Comparison of ENCODE assay signal across 25 cellular contexts in the genomic region with DNA sequence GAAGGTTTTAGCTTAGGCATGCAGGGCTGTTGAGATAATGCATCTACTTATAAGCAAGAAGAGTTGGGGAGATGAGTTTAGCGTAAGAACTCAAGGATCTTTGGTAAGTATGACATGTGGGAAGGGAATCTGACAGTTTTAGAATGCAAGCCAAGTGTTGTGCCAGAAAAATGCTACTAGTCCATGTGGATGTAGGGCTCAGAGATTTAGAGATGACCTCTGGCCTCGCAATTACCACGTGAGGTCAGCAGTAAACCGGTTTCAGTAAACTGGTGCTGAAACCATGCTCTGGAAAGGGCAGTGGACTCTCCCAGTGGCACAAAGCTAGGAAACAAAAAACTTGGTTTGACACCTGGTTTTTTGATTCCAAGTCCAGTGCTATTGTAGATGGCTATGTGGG. TPM values are rescaled to one million over a fixed set of nuclear protein-coding genes. Genes with fewer than 3 reads are reported as not detected.
"Had no signal": no experiment of that assay in that cellular context is flagged by ENCODE, and none has a peak within 500 bp of the region (broad histone marks: within the 10 kb centered on the region; RNA-seq: fewer than 3 reads in every experiment).

No MANE protein-coding gene starts in this region.

- DNase-seq: effector memory CD8-positive, alpha-beta T cell; esophagus squamous epithelium; foreskin keratinocyte; head of caudate nucleus; kidney glomerular epithelial cell; lower lobe of right lung; natural killer cell; ovary; stimulated activated CD4-positive, alpha-beta T cell treated with anti-CD3 and anti-CD28 coated beads, Interleukin-2, amount 100 ng/mL, for 48 hours; stimulated activated naive CD4-positive, alpha-beta T cell treated with Interleukin-2 at 50 U/mL for 16 hours had no signal

- H3K36me3 ChIP-seq: ovary had no signal

- H3K27me3 ChIP-seq: esophagus squamous epithelium, foreskin keratinocyte, hepatocyte, ovary, right atrium auricular region had no signal

- H3K4me1 Mint-ChIP-seq: neural crest cell had no signal

- H3K4me3 ChIP-seq: esophagus squamous epithelium, hepatocyte, lower lobe of right lung, ovary, right atrium auricular region, smooth muscle cell had no signal

- FAIRE-seq: colon, islet of Langerhans, urothelium cell line had no signal

- H3K4me2 ChIP-seq: hepatocyte, smooth muscle cell had no signal

- H3K9me3 ChIP-seq: esophagus squamous epithelium, lower lobe of right lung, ovary, right atrium auricular region had no signal

- H3K27ac ChIP-seq: esophagus squamous epithelium, foreskin keratinocyte, hepatocyte, ovary, right atrium auricular region had no signal

- H3K4me3 Mint-ChIP-seq: dendritic cell treated with granulocyte-macrophage colony-stimulating factor and Interleukin-4, amounts not matched to agents 40 ng/mL and 50 ng/mL, for 4 days; effector memory CD8-positive, alpha-beta T cell; memory B cell; mesothelial cell of epicardium; natural killer cell; neural crest cell; type B pancreatic cell had no signal

- H2AFZ ChIP-seq: hepatocyte had no signal

- H3K27ac Mint-ChIP-seq: dendritic cell treated with granulocyte-macrophage colony-stimulating factor and Interleukin-4, amounts not matched to agents 40 ng/mL and 50 ng/mL, for 4 days; effector memory CD8-positive, alpha-beta T cell; memory B cell; mesothelial cell of epicardium; natural killer cell; type B pancreatic cell had no signal

- ATAC-seq: effector memory CD8-positive, alpha-beta T cell; foreskin keratinocyte; natural killer cell had no signal

- H3K9me3 Mint-ChIP-seq: dendritic cell treated with granulocyte-macrophage colony-stimulating factor and Interleukin-4, amounts not matched to agents 40 ng/mL and 50 ng/mL, for 4 days; effector memory CD8-positive, alpha-beta T cell; memory B cell; mesothelial cell of epicardium; natural killer cell; neural crest cell; type B pancreatic cell had no signal

- H3K27me3 Mint-ChIP-seq: dendritic cell treated with granulocyte-macrophage colony-stimulating factor and Interleukin-4, amounts not matched to agents 40 ng/mL and 50 ng/mL, for 4 days; effector memory CD8-positive, alpha-beta T cell; memory B cell; type B pancreatic cell had no signal

RNA-seq across cellular contexts. Expression of a gene that starts 53.7 kb away (rescaled TPM):
- total RNA-seq: epithelial cell of proximal tubule, esophagus squamous epithelium, foreskin keratinocyte, lower lobe of right lung, mesothelial cell of epicardium, mucosa of gallbladder, myocyte, natural killer cell, neural crest cell, ovary, posterior vena cava, right atrium auricular region, smooth muscle cell had no signal
- polyA plus RNA-seq: foreskin keratinocyte, ovary, smooth muscle cell had no signal
